Comparison of ENCODE assay signal across 17 cellular contexts in genomic region chr7:141369422-141369821, GRCh38.
DNase-seq lines count a peak whose midpoint lies in the region; ATAC-seq, FAIRE-seq and TF ChIP-seq lines count a peak whose summit lies in the region.
"Had no signal": no experiment of that assay in that cellular context is flagged by ENCODE, and none has a peak within 500 bp of the region (broad histone marks: within the 10 kb centered on the region; RNA-seq: fewer than 3 reads in every experiment).

No MANE protein-coding gene starts in this region.

- H3K27me3 ChIP-seq in astrocyte (ENCODE audit: insufficient read depth, low read length) (no peaks in the 10 kb centered on the region), right cardiac atrium (ENCODE audit: control insufficient read depth, insufficient read depth) (no peaks in the 10 kb centered on the region), rectal smooth muscle tissue (ENCODE audit: control insufficient read depth, insufficient read depth, low read length) (no peaks in the 10 kb centered on the region), aorta (ENCODE audit: control insufficient read depth in 1 of 2, insufficient read depth in 2 of 2, low read length in 1 of 2) (peaks cover 0 to 2% of the 10 kb centered on the region in 2 donors)

- no peaks in the 10 kb centered on the region for H3K9me3 ChIP-seq in astrocyte (ENCODE audit: insufficient read depth, low read depth, low read length)
- H3K9me3 ChIP-seq in right cardiac atrium (ENCODE audit: control insufficient read depth, low read length): no peaks in the 10 kb centered on the region
- H3K9me3 ChIP-seq in aorta (ENCODE audit: control insufficient read depth, low read length): no peaks in the 10 kb centered on the region

- H3K4me2 ChIP-seq in astrocyte (ENCODE audit: low read length): no peak overlapping the region

- peaks cover 6% of the 10 kb centered on the region for H3K4me1 ChIP-seq in astrocyte (ENCODE audit: insufficient read depth, low read length)
- peaks cover 9% of the 10 kb centered on the region for H3K4me1 ChIP-seq in right cardiac atrium (ENCODE audit: control insufficient read depth, insufficient read depth, low read length)
- peaks cover 5% of the 10 kb centered on the region for H3K4me1 ChIP-seq in rectal smooth muscle tissue (ENCODE audit: control insufficient read depth, insufficient read depth, low read length)
- peaks cover 0 to 2% of the 10 kb centered on the region in 2 donors for H3K4me1 ChIP-seq in aorta (ENCODE audit: control insufficient read depth in 1 of 2, insufficient read depth in 2 of 2, low read length in 2 of 2)

- no peak for FAIRE-seq in astrocyte (lab: Jason Lieb, UNC)
- FAIRE-seq: GM12878 had no signal

- peak overlapping the region; percentile 26 for H2AFZ ChIP-seq in astrocyte (ENCODE audit: low read depth, low read length)

- H4K20me1 ChIP-seq in astrocyte (ENCODE audit: insufficient read depth, low read length): no peaks in the 10 kb centered on the region

- ATAC-seq in right cardiac atrium (peak; percentile 52 to 65), HG02970 (IDR thresholded peaks at IDR 0.05; ENCODE audit: low FRiP score, unreplicated experiment) (no peak), aorta (ENCODE audit: low FRiP score) (no peak)
- ATAC-seq: GM12878, T-cell, WTC11 had no signal

- H3K9ac ChIP-seq in astrocyte (ENCODE audit: low read length): no peak overlapping the region
- H3K9ac ChIP-seq in rectal smooth muscle tissue (ENCODE audit: low read length): no peak overlapping the region

- no peaks in the 10 kb centered on the region for H3K36me3 Mint-ChIP-seq in astrocyte (ENCODE audit: low read depth, unreplicated experiment)
- H3K36me3 Mint-ChIP-seq: T-cell, WTC11 had no signal

- H3K4me3 ChIP-seq in astrocyte (ENCODE audit: insufficient read depth, low read depth, low read length) (no peak overlapping the region), right cardiac atrium (ENCODE audit: low read length) (no peak overlapping the region), rectal smooth muscle tissue (ENCODE audit: low read length) (no peak overlapping the region), aorta (ENCODE audit: low read length in 2 of 2) (no peak overlapping the region)
- H3K4me3 ChIP-seq: GM12878 had no signal

- peak; percentile 52 for DNase-seq in DMS 273 (lab: John Stamatoyannopoulos, UW; ENCODE audit: unreplicated experiment)
- DNase-seq in DMS 273 treated with DMSO at 0.1 percent for 48 hours (lab: John Stamatoyannopoulos, UW): no peak
- DNase-seq in astrocyte (ENCODE audit: low read depth): no peak
- peak; percentile 30 to 60 (median 57) for DNase-seq in right cardiac atrium
- DNase-seq in stimulated activated CD8-positive, alpha-beta memory T cell treated with anti-CD3 and anti-CD28 coated beads, Interleukin-4, amount 100 ng/mL, for 48 hours: no peak
- DNase-seq in aorta: no peak
- DNase-seq: GOT3, mesendoderm, MV-4-11, NCI-H748 treated with DMSO at 0.1 percent for 48 hours, T-cell had no signal

- H3K4me3 Mint-ChIP-seq in astrocyte (ENCODE audit: unreplicated experiment): no peak overlapping the region
- H3K4me3 Mint-ChIP-seq: stimulated activated naive CD8-positive, alpha-beta T cell treated with anti-CD3 and anti-CD28 coated beads, Interleukin-15, Interleukin-2, amounts not matched to agents 100 ng/mL and 50 ng/mL, for 24 hours; T-cell; WTC11 had no signal

- no peaks in the 10 kb centered on the region for H3K79me2 ChIP-seq in astrocyte (ENCODE audit: insufficient read depth, low read length)

- intact Hi-C loops in right cardiac atrium (cut with DNase I): no loop called here
- intact Hi-C loops in aorta (cut with DNase I): no loop called here

- peaks cover 5% of the 10 kb centered on the region for H3K4me1 Mint-ChIP-seq in astrocyte (ENCODE audit: low read depth, unreplicated experiment)
- H3K4me1 Mint-ChIP-seq: T-cell had no signal

- no peaks in the 10 kb centered on the region for H3K27me3 Mint-ChIP-seq in astrocyte (ENCODE audit: low read depth, unreplicated experiment)

- no peaks in the 10 kb centered on the region for H3K36me3 ChIP-seq in astrocyte (ENCODE audit: insufficient read depth, low read length)
- H3K36me3 ChIP-seq in rectal smooth muscle tissue (ENCODE audit: control insufficient read depth, insufficient read depth, low read length): no peaks in the 10 kb centered on the region
- H3K36me3 ChIP-seq in aorta (ENCODE audit: control insufficient read depth in 1 of 2, insufficient read depth in 2 of 2, low read length in 1 of 2): no peaks in the 10 kb centered on the region

- no peak for TF ChIP-seq CTCF in astrocyte (IDR thresholded peaks at IDR 0.05; ENCODE audit: insufficient read depth, low read depth, low read length)

- 23% methylated on average over 4 of the region's 4 CpGs for WGBS in right cardiac atrium
- 10 to 13% methylated on average over 4 of the region's 4 CpGs for WGBS in aorta, 2 donors

- peaks cover 3% of the 10 kb centered on the region for H3K9me3 Mint-ChIP-seq in astrocyte (ENCODE audit: unreplicated experiment)
- H3K9me3 Mint-ChIP-seq: stimulated activated naive CD8-positive, alpha-beta T cell treated with anti-CD3 and anti-CD28 coated beads, Interleukin-15, Interleukin-2, amounts not matched to agents 100 ng/mL and 50 ng/mL, for 24 hours; T-cell; WTC11 had no signal

- H3K27ac Mint-ChIP-seq in astrocyte (ENCODE audit: unreplicated experiment): no peak overlapping the region
- H3K27ac Mint-ChIP-seq: stimulated activated naive CD8-positive, alpha-beta T cell treated with anti-CD3 and anti-CD28 coated beads, Interleukin-15, Interleukin-2, amounts not matched to agents 100 ng/mL and 50 ng/mL, for 24 hours; T-cell had no signal

- no peak overlapping the region for H3K27ac ChIP-seq in astrocyte (ENCODE audit: low read depth, low read length)
- peak overlapping the region; percentile 92 for H3K27ac ChIP-seq in right cardiac atrium (ENCODE audit: low read length)
- H3K27ac ChIP-seq in rectal smooth muscle tissue (ENCODE audit: low read depth, low read length): peak overlapping the region; percentile 28
- H3K27ac ChIP-seq in aorta (ENCODE audit: low read depth in 1 of 2, low read length in 2 of 2): no peak overlapping the region
- H3K27ac ChIP-seq: 22Rv1 had no signal

Comparison
In these comparisons a context has a peak if more than half of its experiments do, and no peak if none do; other contexts are left out.
1. DNase-seq: peak in DMS 273 (single experiment) and right cardiac atrium (3 of 3); none in DMS 273 treated with DMSO at 0.1 percent for 48 hours (single experiment), astrocyte (single experiment), stimulated activated CD8-positive, alpha-beta memory T cell treated with anti-CD3 and anti-CD28 coated beads, Interleukin-4, amount 100 ng/mL, for 48 hours (single experiment) and aorta (0 of 2).
2. H3K27ac ChIP-seq: peak in right cardiac atrium (single experiment) and rectal smooth muscle tissue (single experiment); none in astrocyte (single experiment) and aorta (0 of 2).
3. ATAC-seq: peak in right cardiac atrium (2 of 2); none in HG02970 (single experiment) and aorta (single experiment).